14 cellular contexts compared by ENCODE assay signal in genomic region chr5:14118551-14119320, GRCh38. TPM values are rescaled to one million over a fixed set of nuclear protein-coding genes. Genes with fewer than 3 reads are reported as not detected.
A peak's percentile ranks its signal among the peaks of the same experiment; 100 is the strongest.
DNase-seq lines count a peak whose midpoint lies in the region; ATAC-seq and TF ChIP-seq lines count a peak whose summit lies in the region.
"Had no signal": no experiment of that assay in that cellular context is flagged by ENCODE, and none has a peak within 500 bp of the region (broad histone marks: within the 10 kb centered on the region; RNA-seq: fewer than 3 reads in every experiment).

No MANE protein-coding gene starts in this region.

- ATAC-seq in left ventricle myocardium superior (peak; percentile 89), HG03095 (IDR thresholded peaks at IDR 0.05; ENCODE audit: unreplicated experiment) (no peak)
- ATAC-seq: K562; stimulated activated naive CD8-positive, alpha-beta T cell treated with anti-CD3 and anti-CD28 coated beads, Interleukin-15, amount 100 ng/mL, for 72 hours had no signal

- intact Hi-C loops in left ventricle myocardium superior (cut with micrococcal nuclease): no loop called here

- H3K4me1 ChIP-seq in osteoblast (ENCODE audit: insufficient read depth, low read length): no peaks in the 10 kb centered on the region
- H3K4me1 ChIP-seq: sigmoid colon had no signal

- H3K27me3 ChIP-seq in H7 (ENCODE audit: control insufficient read depth, insufficient read depth, low read length) (no peaks in the 10 kb centered on the region), osteoblast (ENCODE audit: insufficient read depth, low read length) (no peaks in the 10 kb centered on the region), MG63 (no peaks in the 10 kb centered on the region)
- H3K27me3 ChIP-seq: sigmoid colon had no signal

- no peaks in the 10 kb centered on the region for H4K20me1 ChIP-seq in osteoblast (ENCODE audit: insufficient read depth, low read length)

- DNase-seq in H7: peak; percentile 38
- peak in 55 of 56 donors; percentile 7 to 96 (median 83) for DNase-seq in amygdala (lab: John Stamatoyannopoulos, UW)
- peak; percentile 69 for DNase-seq in left ventricle myocardium superior
- DNase-seq in osteoblast (ENCODE audit: insufficient read length, low spot score, missing footprints): no peak
- DNase-seq in GM10266 (ENCODE audit: extremely low spot score): no peak
- DNase-seq in HuH-7.5 (ENCODE audit: low spot score): no peak
- no peak for DNase-seq in MG63
- DNase-seq: activated naive CD4-positive, alpha-beta T cell treated with anti-CD3 and anti-CD28 coated beads for 36 hours; NCI-H1436 treated with DMSO at 0.1 percent for 48 hours; sigmoid colon; stimulated activated naive CD8-positive, alpha-beta T cell treated with anti-CD3 and anti-CD28 coated beads, Interleukin-15, amount 100 ng/mL, for 72 hours had no signal

- H2AFZ ChIP-seq in osteoblast (ENCODE audit: low read length): peak overlapping the region; percentile 43

- H3K79me2 ChIP-seq in osteoblast (ENCODE audit: insufficient read depth, low read length): no peaks in the 10 kb centered on the region

- TF ChIP-seq CTCF in osteoblast (IDR thresholded peaks at IDR 0.05; ENCODE audit: extremely low read depth, low read depth, low read length) (no peak), GM10266 (IDR thresholded peaks at IDR 0.05; ENCODE audit: control insufficient read depth, insufficient read depth, low read depth, missing control alignments) (no peak)

- H3K4me2 ChIP-seq in osteoblast (ENCODE audit: insufficient read depth, low read length): no peak overlapping the region

- H3K4me3 ChIP-seq in H7 (ENCODE audit: insufficient read depth, low read depth, low read length) (no peak overlapping the region), osteoblast (ENCODE audit: insufficient read depth, low read length) (no peak overlapping the region), MG63 (no peak overlapping the region)
- H3K4me3 ChIP-seq: K562, sigmoid colon had no signal

- no peaks in the 10 kb centered on the region for H3K9me3 ChIP-seq in osteoblast (ENCODE audit: low read depth, low read length)
- H3K9me3 ChIP-seq in MG63: no peaks in the 10 kb centered on the region
- H3K9me3 ChIP-seq: sigmoid colon had no signal

- H3K27ac ChIP-seq in osteoblast (ENCODE audit: low read depth, low read length): no peak overlapping the region
- H3K27ac ChIP-seq: epithelial cell of prostate, sigmoid colon had no signal

- H3K36me3 ChIP-seq in H7 (replicated peaks; ENCODE audit: control insufficient read depth, insufficient read depth, low read length): no peaks in the 10 kb centered on the region
- H3K36me3 ChIP-seq in osteoblast (ENCODE audit: insufficient read depth, low read length): no peaks in the 10 kb centered on the region
- H3K36me3 ChIP-seq in MG63: no peaks in the 10 kb centered on the region
- H3K36me3 ChIP-seq: sigmoid colon had no signal

RNA-seq across cellular contexts. Expression of gene TRIO, which starts 24.4 kb away (rescaled TPM):
- 39.7 and 49.3 TPM in 2 replicates for total RNA-seq in H7 (2014; rRNA removed; shearing (Covaris generic))
- total RNA-seq in left ventricle myocardium superior (57.0 TPM), osteoblast (246 and 274 TPM in 2 replicates)
- 123 and 124 TPM in 2 replicates for total RNA-seq in MG63 (2014; rRNA removed; shearing (Covaris generic); ENCODE audit: low replicate concordance)

Comparison
In these comparisons a context has a peak if more than half of its experiments do, and no peak if none do; other contexts are left out.
1. DNase-seq: peak in H7 (single experiment), amygdala (55 of 56) and left ventricle myocardium superior (single experiment); none in osteoblast (single experiment), GM10266 (single experiment), HuH-7.5 (single experiment) and MG63 (single experiment).